1 cellular context compared by ENCODE assay signal in the genomic region with DNA sequence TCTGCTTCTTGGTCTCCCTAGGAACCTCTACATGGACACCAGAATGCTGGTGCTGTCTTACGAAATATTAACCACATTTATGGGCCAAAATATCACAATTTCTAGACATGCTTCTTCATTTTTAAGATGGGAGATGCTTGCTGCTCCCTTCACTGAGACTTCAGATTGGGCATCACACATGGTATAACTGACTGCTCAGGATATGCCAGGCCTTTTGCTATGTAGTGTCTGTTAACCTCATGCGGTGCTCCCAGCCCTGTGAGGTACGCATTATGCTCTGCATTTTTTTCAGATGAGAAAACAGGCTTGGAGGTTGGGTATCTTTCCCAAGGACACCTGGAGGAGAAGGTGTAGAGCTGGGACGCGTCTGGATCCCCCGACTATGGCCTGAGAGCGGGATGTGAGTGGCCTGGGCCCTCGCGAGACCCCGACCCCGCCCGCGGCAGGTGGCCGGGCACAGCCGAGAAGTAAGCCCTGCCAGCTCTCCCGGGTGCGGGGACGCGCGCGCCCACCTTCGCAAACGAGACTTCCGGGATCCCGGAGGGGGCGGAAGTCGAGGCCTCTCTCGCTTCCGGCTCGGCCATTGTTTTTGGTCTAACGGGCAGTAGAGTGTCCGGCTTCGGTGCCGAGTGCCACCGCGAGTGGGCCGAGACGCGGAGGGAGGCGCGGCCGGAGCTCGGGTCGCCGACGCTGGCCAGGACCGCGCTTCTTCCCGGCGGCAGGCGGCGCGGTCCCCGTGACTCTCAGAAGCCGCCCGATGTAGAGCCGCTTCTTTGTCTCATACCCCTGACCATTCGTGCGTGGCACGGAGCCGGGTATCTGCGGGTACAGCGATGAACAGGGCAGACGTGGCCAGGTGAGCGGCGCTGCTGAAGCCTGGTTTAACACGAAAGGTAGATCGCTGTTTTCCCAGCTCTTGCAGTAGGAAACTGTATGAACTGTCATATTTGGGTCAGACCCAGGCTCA.
TF ChIP-seq lines count a peak whose summit lies in the region.

Gene ZKSCAN7, plus strand, starts transcription at position 568 of the 967 bp plus-strand sequence. CDS start 1,855 bp downstream, outside the sequence.

TF ChIP-seq in HepG2, 621 proteins besides CTCF, POLR2A, EP300 and RAD21 (continued from another document and continues in another):
- TF ChIP-seq, protein P1, sequence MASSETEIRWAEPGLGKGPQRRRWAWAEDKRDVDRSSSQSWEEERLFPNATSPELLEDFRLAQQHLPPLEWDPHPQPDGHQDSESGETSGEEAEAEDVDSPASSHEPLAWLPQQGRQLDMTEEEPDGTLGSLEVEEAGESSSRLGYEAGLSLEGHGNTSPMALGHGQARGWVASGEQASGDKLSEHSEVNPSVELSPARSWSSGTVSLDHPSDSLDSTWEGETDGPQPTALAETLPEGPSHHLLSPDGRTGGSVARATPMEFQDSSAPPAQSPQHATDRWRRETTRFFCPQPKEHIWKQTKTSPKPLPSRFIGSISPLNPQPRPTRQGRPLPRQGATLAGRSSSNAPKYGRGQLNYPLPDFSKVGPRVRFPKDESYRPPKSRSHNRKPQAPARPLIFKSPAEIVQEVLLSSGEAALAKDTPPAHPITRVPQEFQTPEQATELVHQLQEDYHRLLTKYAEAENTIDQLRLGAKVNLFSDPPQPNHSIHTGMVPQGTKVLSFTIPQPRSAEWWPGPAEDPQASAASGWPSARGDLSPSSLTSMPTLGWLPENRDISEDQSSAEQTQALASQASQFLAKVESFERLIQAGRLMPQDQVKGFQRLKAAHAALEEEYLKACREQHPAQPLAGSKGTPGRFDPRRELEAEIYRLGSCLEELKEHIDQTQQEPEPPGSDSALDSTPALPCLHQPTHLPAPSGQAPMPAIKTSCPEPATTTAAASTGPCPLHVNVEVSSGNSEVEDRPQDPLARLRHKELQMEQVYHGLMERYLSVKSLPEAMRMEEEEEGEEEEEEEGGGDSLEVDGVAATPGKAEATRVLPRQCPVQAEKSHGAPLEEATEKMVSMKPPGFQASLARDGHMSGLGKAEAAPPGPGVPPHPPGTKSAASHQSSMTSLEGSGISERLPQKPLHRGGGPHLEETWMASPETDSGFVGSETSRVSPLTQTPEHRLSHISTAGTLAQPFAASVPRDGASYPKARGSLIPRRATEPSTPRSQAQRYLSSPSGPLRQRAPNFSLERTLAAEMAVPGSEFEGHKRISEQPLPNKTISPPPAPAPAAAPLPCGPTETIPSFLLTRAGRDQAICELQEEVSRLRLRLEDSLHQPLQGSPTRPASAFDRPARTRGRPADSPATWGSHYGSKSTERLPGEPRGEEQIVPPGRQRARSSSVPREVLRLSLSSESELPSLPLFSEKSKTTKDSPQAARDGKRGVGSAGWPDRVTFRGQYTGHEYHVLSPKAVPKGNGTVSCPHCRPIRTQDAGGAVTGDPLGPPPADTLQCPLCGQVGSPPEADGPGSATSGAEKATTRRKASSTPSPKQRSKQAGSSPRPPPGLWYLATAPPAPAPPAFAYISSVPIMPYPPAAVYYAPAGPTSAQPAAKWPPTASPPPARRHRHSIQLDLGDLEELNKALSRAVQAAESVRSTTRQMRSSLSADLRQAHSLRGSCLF (CRISPR knock-in tag; IDR thresholded peaks at IDR 0.05; ENCODE audit: borderline replicate concordance), result no peak
- TF ChIP-seq ZNF629 (CRISPR knock-in tag; conservative IDR thresholded peaks at IDR 0.05) (no peak), ZNF138 (CRISPR knock-in tag; IDR thresholded peaks at IDR 0.05; ENCODE audit: low read depth) (no peak), FOXJ3 (CRISPR knock-in tag; IDR thresholded peaks at IDR 0.05; ENCODE audit: borderline replicate concordance) (no peak), ZNF468 (CRISPR knock-in tag; IDR thresholded peaks at IDR 0.05) (no peak), CBX2 (IDR thresholded peaks at IDR 0.05; ENCODE audit: low read depth, low read length) (no peak), CBX2 (CRISPR knock-in tag; IDR thresholded peaks at IDR 0.05; ENCODE audit: low read depth) (no peak), ZNF780A (CRISPR knock-in tag; IDR thresholded peaks at IDR 0.05) (0 out of 2 replicates have a peak, but pooled peaks have one; percentile 34), PRMT3 (CRISPR knock-in tag; IDR thresholded peaks at IDR 0.05; ENCODE audit: borderline replicate concordance, low read depth) (no peak), SUZ12 (IDR thresholded peaks at IDR 0.05; ENCODE audit: low read depth, low read length) (no peak), MAZ (IDR thresholded peaks at IDR 0.05; ENCODE audit: borderline replicate concordance, low read depth, low read length) (no peak), MAZ (CRISPR knock-in tag; IDR thresholded peaks at IDR 0.05; ENCODE audit: low read depth) (no peak), ZNF75D (CRISPR knock-in tag; IDR thresholded peaks at IDR 0.05; ENCODE audit: borderline replicate concordance) (no peak), HOXA7 (CRISPR knock-in tag; IDR thresholded peaks at IDR 0.05) (no peak), KDM5A (IDR thresholded peaks at IDR 0.05; ENCODE audit: borderline replicate concordance, low read length) (no peak), ZNF430 (CRISPR knock-in tag; IDR thresholded peaks at IDR 0.05) (0 out of 2 replicates have a peak, but pooled peaks have one; percentile 15), KAT2B (IDR thresholded peaks at IDR 0.05; ENCODE audit: borderline replicate concordance, low read depth, low read length) (no peak), ZSCAN25 (CRISPR knock-in tag; IDR thresholded peaks at IDR 0.05) (no peak), FOXK2 (IDR thresholded peaks at IDR 0.05) (no peak), USF2 (IDR thresholded peaks at IDR 0.05; ENCODE audit: low read depth, low read length) (no peak), USF2 (CRISPR knock-in tag; IDR thresholded peaks at IDR 0.05; ENCODE audit: borderline replicate concordance) (no peak), ZFP91 (CRISPR knock-in tag; IDR thresholded peaks at IDR 0.05; ENCODE audit: borderline replicate concordance) (peak; percentile 65; the same call in 1 of the 2 replicates)
- TF ChIP-seq, protein P2, sequence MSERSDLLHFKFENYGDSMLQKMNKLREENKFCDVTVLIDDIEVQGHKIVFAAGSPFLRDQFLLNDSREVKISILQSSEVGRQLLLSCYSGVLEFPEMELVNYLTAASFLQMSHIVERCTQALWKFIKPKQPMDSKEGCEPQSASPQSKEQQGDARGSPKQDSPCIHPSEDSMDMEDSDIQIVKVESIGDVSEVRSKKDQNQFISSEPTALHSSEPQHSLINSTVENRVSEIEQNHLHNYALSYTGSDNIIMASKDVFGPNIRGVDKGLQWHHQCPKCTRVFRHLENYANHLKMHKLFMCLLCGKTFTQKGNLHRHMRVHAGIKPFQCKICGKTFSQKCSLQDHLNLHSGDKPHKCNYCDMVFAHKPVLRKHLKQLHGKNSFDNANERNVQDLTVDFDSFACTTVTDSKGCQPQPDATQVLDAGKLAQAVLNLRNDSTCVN (CRISPR knock-in tag; IDR thresholded peaks at IDR 0.05; ENCODE audit: borderline replicate concordance), result no peak
- TF ChIP-seq, protein P3, sequence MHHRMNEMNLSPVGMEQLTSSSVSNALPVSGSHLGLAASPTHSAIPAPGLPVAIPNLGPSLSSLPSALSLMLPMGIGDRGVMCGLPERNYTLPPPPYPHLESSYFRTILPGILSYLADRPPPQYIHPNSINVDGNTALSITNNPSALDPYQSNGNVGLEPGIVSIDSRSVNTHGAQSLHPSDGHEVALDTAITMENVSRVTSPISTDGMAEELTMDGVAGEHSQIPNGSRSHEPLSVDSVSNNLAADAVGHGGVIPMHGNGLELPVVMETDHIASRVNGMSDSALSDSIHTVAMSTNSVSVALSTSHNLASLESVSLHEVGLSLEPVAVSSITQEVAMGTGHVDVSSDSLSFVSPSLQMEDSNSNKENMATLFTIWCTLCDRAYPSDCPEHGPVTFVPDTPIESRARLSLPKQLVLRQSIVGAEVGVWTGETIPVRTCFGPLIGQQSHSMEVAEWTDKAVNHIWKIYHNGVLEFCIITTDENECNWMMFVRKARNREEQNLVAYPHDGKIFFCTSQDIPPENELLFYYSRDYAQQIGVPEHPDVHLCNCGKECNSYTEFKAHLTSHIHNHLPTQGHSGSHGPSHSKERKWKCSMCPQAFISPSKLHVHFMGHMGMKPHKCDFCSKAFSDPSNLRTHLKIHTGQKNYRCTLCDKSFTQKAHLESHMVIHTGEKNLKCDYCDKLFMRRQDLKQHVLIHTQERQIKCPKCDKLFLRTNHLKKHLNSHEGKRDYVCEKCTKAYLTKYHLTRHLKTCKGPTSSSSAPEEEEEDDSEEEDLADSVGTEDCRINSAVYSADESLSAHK (CRISPR knock-in tag; IDR thresholded peaks at IDR 0.05; ENCODE audit: borderline replicate concordance), result no peak
- TF ChIP-seq, protein P4, sequence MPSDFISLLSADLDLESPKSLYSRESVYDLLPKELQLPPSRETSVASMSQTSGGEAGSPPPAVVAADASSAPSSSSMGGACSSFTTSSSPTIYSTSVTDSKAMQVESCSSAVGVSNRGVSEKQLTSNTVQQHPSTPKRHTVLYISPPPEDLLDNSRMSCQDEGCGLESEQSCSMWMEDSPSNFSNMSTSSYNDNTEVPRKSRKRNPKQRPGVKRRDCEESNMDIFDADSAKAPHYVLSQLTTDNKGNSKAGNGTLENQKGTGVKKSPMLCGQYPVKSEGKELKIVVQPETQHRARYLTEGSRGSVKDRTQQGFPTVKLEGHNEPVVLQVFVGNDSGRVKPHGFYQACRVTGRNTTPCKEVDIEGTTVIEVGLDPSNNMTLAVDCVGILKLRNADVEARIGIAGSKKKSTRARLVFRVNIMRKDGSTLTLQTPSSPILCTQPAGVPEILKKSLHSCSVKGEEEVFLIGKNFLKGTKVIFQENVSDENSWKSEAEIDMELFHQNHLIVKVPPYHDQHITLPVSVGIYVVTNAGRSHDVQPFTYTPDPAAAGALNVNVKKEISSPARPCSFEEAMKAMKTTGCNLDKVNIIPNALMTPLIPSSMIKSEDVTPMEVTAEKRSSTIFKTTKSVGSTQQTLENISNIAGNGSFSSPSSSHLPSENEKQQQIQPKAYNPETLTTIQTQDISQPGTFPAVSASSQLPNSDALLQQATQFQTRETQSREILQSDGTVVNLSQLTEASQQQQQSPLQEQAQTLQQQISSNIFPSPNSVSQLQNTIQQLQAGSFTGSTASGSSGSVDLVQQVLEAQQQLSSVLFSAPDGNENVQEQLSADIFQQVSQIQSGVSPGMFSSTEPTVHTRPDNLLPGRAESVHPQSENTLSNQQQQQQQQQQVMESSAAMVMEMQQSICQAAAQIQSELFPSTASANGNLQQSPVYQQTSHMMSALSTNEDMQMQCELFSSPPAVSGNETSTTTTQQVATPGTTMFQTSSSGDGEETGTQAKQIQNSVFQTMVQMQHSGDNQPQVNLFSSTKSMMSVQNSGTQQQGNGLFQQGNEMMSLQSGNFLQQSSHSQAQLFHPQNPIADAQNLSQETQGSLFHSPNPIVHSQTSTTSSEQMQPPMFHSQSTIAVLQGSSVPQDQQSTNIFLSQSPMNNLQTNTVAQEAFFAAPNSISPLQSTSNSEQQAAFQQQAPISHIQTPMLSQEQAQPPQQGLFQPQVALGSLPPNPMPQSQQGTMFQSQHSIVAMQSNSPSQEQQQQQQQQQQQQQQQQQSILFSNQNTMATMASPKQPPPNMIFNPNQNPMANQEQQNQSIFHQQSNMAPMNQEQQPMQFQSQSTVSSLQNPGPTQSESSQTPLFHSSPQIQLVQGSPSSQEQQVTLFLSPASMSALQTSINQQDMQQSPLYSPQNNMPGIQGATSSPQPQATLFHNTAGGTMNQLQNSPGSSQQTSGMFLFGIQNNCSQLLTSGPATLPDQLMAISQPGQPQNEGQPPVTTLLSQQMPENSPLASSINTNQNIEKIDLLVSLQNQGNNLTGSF (CRISPR knock-in tag; IDR thresholded peaks at IDR 0.05), result no peak
- TF ChIP-seq, protein P5, sequence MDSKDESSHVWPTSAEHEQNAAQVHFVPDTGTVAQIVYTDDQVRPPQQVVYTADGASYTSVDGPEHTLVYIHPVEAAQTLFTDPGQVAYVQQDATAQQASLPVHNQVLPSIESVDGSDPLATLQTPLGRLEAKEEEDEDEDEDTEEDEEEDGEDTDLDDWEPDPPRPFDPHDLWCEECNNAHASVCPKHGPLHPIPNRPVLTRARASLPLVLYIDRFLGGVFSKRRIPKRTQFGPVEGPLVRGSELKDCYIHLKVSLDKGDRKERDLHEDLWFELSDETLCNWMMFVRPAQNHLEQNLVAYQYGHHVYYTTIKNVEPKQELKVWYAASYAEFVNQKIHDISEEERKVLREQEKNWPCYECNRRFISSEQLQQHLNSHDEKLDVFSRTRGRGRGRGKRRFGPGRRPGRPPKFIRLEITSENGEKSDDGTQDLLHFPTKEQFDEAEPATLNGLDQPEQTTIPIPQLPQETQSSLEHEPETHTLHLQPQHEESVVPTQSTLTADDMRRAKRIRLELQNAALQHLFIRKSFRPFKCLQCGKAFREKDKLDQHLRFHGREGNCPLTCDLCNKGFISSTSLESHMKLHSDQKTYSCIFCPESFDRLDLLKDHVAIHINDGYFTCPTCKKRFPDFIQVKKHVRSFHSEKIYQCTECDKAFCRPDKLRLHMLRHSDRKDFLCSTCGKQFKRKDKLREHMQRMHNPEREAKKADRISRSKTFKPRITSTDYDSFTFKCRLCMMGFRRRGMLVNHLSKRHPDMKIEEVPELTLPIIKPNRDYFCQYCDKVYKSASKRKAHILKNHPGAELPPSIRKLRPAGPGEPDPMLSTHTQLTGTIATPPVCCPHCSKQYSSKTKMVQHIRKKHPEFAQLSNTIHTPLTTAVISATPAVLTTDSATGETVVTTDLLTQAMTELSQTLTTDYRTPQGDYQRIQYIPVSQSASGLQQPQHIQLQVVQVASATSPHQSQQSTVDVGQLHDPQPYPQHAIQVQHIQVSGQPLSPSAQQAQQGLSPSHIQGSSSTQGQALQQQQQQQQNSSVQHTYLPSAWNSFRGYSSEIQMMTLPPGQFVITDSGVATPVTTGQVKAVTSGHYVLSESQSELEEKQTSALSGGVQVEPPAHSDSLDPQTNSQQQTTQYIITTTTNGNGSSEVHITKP (CRISPR knock-in tag; IDR thresholded peaks at IDR 0.05; ENCODE audit: low read depth), result no peak
